In genomic region chr16:20643638-20644037, GRCh38 we compare ENCODE assay signal across 2 cellular contexts. TPM values are rescaled to one million over a fixed set of nuclear protein-coding genes. Genes with fewer than 3 reads are reported as not detected.
"Had no signal": no experiment of that assay in that cellular context is flagged by ENCODE, and none has a peak within 500 bp of the region (broad histone marks: within the 10 kb centered on the region; RNA-seq: fewer than 3 reads in every experiment).

No MANE protein-coding gene starts in this region.

RNA-seq across cellular contexts. Expression of gene ACSM1, which starts 53.8 kb away (rescaled TPM):
- total RNA-seq: HT-29 had no signal
- polyA plus RNA-seq: IgD-negative memory B cell had no signal
